ENCODE assay signal across 8 cellular contexts in the genomic region with DNA sequence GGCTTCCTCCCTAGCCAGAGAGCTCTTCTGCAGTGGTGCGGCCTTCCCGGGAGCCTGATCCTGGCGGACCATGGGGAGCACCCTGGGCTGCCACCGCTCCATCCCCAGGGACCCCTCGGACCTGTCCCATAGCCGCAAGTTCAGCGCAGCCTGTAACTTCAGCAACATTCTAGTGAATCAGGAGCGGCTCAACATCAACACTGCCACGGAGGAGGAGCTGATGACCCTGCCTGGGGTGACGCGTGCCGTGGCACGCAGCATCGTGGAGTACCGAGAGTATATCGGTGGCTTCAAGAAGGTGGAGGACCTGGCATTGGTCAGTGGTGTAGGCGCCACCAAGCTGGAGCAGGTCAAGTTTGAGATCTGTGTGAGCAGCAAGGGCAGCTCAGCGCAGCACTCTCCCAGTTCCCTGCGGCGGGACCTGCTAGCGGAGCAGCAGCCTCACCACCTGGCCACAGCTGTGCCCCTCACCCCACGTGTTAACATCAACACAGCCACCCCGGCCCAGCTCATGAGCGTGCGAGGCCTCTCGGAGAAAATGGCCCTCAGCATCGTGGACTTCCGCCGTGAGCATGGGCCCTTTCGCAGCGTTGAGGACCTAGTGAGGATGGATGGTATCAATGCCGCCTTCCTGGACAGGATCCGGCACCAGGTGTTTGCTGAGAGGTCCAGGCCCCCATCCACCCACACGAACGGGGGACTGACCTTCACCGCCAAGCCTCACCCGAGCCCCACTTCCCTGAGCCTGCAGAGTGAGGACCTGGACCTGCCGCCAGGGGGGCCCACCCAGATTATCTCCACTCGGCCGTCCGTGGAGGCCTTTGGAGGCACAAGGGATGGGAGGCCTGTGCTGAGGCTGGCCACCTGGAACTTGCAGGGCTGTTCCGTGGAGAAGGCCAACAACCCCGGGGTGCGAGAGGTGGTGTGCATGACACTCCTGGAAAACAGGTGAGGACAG. TPM values are rescaled to one million over a fixed set of nuclear protein-coding genes. Genes with fewer than 3 reads are reported as not detected.
DNase-seq lines count a peak whose midpoint lies in the region; ATAC-seq and TF ChIP-seq lines count a peak whose summit lies in the region.

No MANE protein-coding gene starts in this region.

- no peaks in the 10 kb centered on the region for H3K27me3 ChIP-seq in BLaER1
- no peaks in the 10 kb centered on the region for H3K27me3 ChIP-seq in esophagus (ENCODE audit: control insufficient read depth in 1 of 2, insufficient read depth in 2 of 2, low read length in 2 of 2)
- no peaks in the 10 kb centered on the region for H3K27me3 ChIP-seq in neuron (ENCODE audit: insufficient read depth, low read length)

- H3K27ac ChIP-seq in BLaER1 (no peak overlapping the region), esophagus (ENCODE audit: low read depth in 2 of 2, low read length in 1 of 2) (peak overlapping the region in 1 of 2 donors; percentile 44)

- DNase-seq in NCI-H526 treated with DMSO at 0.1 percent for 48 hours (lab: John Stamatoyannopoulos, UW) = peak; percentile 42
- no peak for DNase-seq in NCI-H82 treated with DMSO at 0.1 percent for 48 hours (lab: John Stamatoyannopoulos, UW; ENCODE audit: unreplicated experiment)
- no peak for DNase-seq in erythroblast (lab: John Stamatoyannopoulos, UW)

- peak overlapping the region; percentile 97 for H3K4me2 ChIP-seq in BLaER1

- H2AFZ ChIP-seq in neuron (ENCODE audit: low read depth, low read length) = no peak overlapping the region

- TF ChIP-seq POLR2A in erythroblast (IDR thresholded peaks at IDR 0.05; ENCODE audit: low read length) = no peak

- H3K9me3 ChIP-seq in BLaER1 = no peaks in the 10 kb centered on the region
- H3K9me3 ChIP-seq in esophagus (ENCODE audit: control insufficient read depth in 2 of 2, insufficient read depth in 1 of 2, low read depth in 1 of 2, low read length in 1 of 2) = no peaks in the 10 kb centered on the region
- H3K9me3 ChIP-seq in neuron (ENCODE audit: low read length) = no peaks in the 10 kb centered on the region

- WGBS in esophagus, 2 donors = 88 to 90% methylated on average over 43 to 44 of the region's 44 CpGs

- H3K4me1 ChIP-seq in BLaER1 (peaks cover 41% of the 10 kb centered on the region), esophagus (ENCODE audit: control insufficient read depth in 2 of 2, insufficient read depth in 2 of 2, low read length in 1 of 2) (peaks cover 4 to 16% of the 10 kb centered on the region in 2 donors), neuron (ENCODE audit: insufficient read depth, low read length) (peaks cover 14% of the 10 kb centered on the region)

- peak overlapping the region; percentile 81; the same call in 1 of the 2 replicates for H3K4me3 ChIP-seq in BLaER1
- peak overlapping the region; percentile 68 to 73 for H3K4me3 ChIP-seq in esophagus (ENCODE audit: low read depth in 1 of 2, low read length in 2 of 2)
- H3K4me3 ChIP-seq in neuron (ENCODE audit: low read length) = peak overlapping the region; percentile 56

- H3K9ac ChIP-seq in BLaER1 = 0 out of 2 replicates have a peak overlapping the region, but pooled peaks have one; percentile 81

- ATAC-seq in HG03565 (IDR thresholded peaks at IDR 0.05; ENCODE audit: unreplicated experiment) = no peak
- ATAC-seq in HG03378 (IDR thresholded peaks at IDR 0.05; ENCODE audit: unreplicated experiment) = no peak

- H4K20me1 ChIP-seq in BLaER1 = no peaks in the 10 kb centered on the region

- H3K36me3 ChIP-seq in BLaER1 (no peaks in the 10 kb centered on the region), esophagus (ENCODE audit: control insufficient read depth in 2 of 2, insufficient read depth in 2 of 2, low read length in 1 of 2) (no peaks in the 10 kb centered on the region), neuron (ENCODE audit: insufficient read depth, low read length) (no peaks in the 10 kb centered on the region)

RNA-seq across cellular contexts. Expression of gene EEPD1, which starts 1.5 kb away (rescaled TPM):
- polyA plus RNA-seq in esophagus = 10 to 100 TPM in 1 of 2 donors, 1 to 10 TPM in 1; 5.5 to 14.5 TPM
